In genomic region chr9:126613656-126614055, GRCh38 we compare ENCODE assay signal across 8 cellular contexts. TPM values are rescaled to one million over a fixed set of nuclear protein-coding genes. Genes with fewer than 3 reads are reported as not detected.
DNase-seq lines count a peak whose midpoint lies in the region; ATAC-seq, FAIRE-seq and TF ChIP-seq lines count a peak whose summit lies in the region.

Gene LMX1B (plus strand): TSS chr9:126613928. CDS start chr9:126614450, 522 bp downstream.

- H3K4me1 Mint-ChIP-seq in MCF 10A (ENCODE audit: insufficient read depth, unreplicated experiment) = peaks cover 6% of the 10 kb centered on the region

- no peaks in the 10 kb centered on the region for H3K36me3 ChIP-seq in BLaER1 treated with 17β-estradiol and CSF1 and Interleukin-3, amounts not matched to agents 10 nM and 100 nM
- no peaks in the 10 kb centered on the region for H3K36me3 ChIP-seq in HUES6 (ENCODE audit: control insufficient read depth, insufficient read depth, low read length)
- no peaks in the 10 kb centered on the region for H3K36me3 ChIP-seq in HepG2 (replicated peaks in 1 of 2; ENCODE audit: control insufficient read depth in 1 of 2, insufficient read depth in 2 of 2, low read length in 2 of 2)

- intact Hi-C loops in MCF 10A (cut with micrococcal nuclease) (loop anchor here (5.0 kb wide), 1 partner anchor 79 kb away; no protein-coding TSS in a partner anchor), HepG2 (cut with micrococcal nuclease; ENCODE audit: unreplicated experiment) (loop anchor here (5.0 kb wide), 2 partner anchors 49 to 169 kb away; no protein-coding TSS in a partner anchor)

- TF ChIP-seq CTCF in MCF 10A (IDR thresholded peaks at IDR 0.05; ENCODE audit: unreplicated experiment) (no peak), HepG2 (CRISPR knock-in tag; IDR thresholded peaks at IDR 0.05) (no peak)

- peak within 1 kb of the TSS; percentile 58 to 90 (median 69) for H3K4me2 ChIP-seq in BLaER1 treated with 17β-estradiol and CSF1 and Interleukin-3, amounts not matched to agents 10 nM and 100 nM
- H3K4me2 ChIP-seq in HepG2 (ENCODE audit: low read depth, low read length) = peak within 1 kb of the TSS; percentile 51

- BruUV-seq in MCF 10A (replicated peaks; lab: Mats Ljungman, UMichigan) (no TSS peak), HepG2 (replicated peaks; lab: Mats Ljungman, UMichigan) (no TSS peak)

- no peaks in the 10 kb centered on the region for H3K9me3 Mint-ChIP-seq in MCF 10A (ENCODE audit: unreplicated experiment)

- no peak within 1 kb of the TSS for H2AFZ ChIP-seq in HepG2 (ENCODE audit: low read length)

- H4K20me1 ChIP-seq in BLaER1 treated with 17β-estradiol and CSF1 and Interleukin-3, amounts not matched to agents 10 nM and 100 nM = peaks cover 0 to 92% (median 78%) of the 10 kb centered on the region in 11 experiments; a peak in 18 of 22 replicates
- peaks cover 5% of the 10 kb centered on the region; the same call in 1 of the 2 replicates for H4K20me1 ChIP-seq in HepG2 (ENCODE audit: insufficient read depth, low read length)

- peaks cover 14 to 37% (median 27%) of the 10 kb centered on the region in 10 experiments; a peak in 18 of 20 replicates for H3K4me1 ChIP-seq in BLaER1 treated with 17β-estradiol and CSF1 and Interleukin-3, amounts not matched to agents 10 nM and 100 nM
- peaks cover 60% of the 10 kb centered on the region for H3K4me1 ChIP-seq in HUES6 (ENCODE audit: control insufficient read depth, insufficient read depth, low read length)
- H3K4me1 ChIP-seq in HepG2 (ENCODE audit: insufficient read depth, low read length) = peaks cover 51% of the 10 kb centered on the region

- no peak within 1 kb of the TSS for H3K27ac Mint-ChIP-seq in MCF 10A (ENCODE audit: low read depth, unreplicated experiment)

- DNase-seq in MCF 10A (ENCODE audit: unreplicated experiment) = peak; percentile 56
- no peak for DNase-seq in HepG2 (ENCODE audit: low spot score)
- DNase-seq in stimulated activated CD4-positive, alpha-beta T cell treated with anti-CD3 and anti-CD28 coated beads, Interleukin-4, amount 100 ng/mL, for 4 hours = no peak
- DNase-seq in NAMALWA (ENCODE audit: low spot score) = no peak

- no peaks in the 10 kb centered on the region for H3K9me3 ChIP-seq in BLaER1 treated with 17β-estradiol and CSF1 and Interleukin-3, amounts not matched to agents 10 nM and 100 nM (replicated peaks in 1 of 11)
- H3K9me3 ChIP-seq in HUES6 (ENCODE audit: control insufficient read depth, insufficient read depth, low read depth, low read length) = no peaks in the 10 kb centered on the region
- no peaks in the 10 kb centered on the region for H3K9me3 ChIP-seq in HepG2 (ENCODE audit: low read length)

- H3K27me3 ChIP-seq in BLaER1 treated with 17β-estradiol and CSF1 and Interleukin-3, amounts not matched to agents 10 nM and 100 nM = peaks cover 99 to 100% (median 100%) of the 10 kb centered on the region in 11 experiments
- peaks cover 96% of the 10 kb centered on the region for H3K27me3 ChIP-seq in HUES6 (ENCODE audit: control insufficient read depth, insufficient read depth, low read length)
- H3K27me3 ChIP-seq in HepG2 (ENCODE audit: control insufficient read depth in 1 of 2, insufficient read depth in 2 of 2, low read length in 2 of 2) = peaks cover 39 to 89% of the 10 kb centered on the region in 2 experiments

- peaks cover 14% of the 10 kb centered on the region for H3K27me3 Mint-ChIP-seq in MCF 10A (ENCODE audit: insufficient read depth, unreplicated experiment)

- H3K4me3 ChIP-seq in BLaER1 treated with 17β-estradiol and CSF1 and Interleukin-3, amounts not matched to agents 10 nM and 100 nM = peak within 1 kb of the TSS; percentile 30 to 62 (median 48); a peak in 18 of 20 replicates
- H3K4me3 ChIP-seq in HUES6 (ENCODE audit: low read depth, low read length) (peak within 1 kb of the TSS; percentile 52), HepG2 (replicated peaks in 1 of 3; ENCODE audit: insufficient read depth in 1 of 3, low read depth in 2 of 3, low read length in 3 of 3) (peak within 1 kb of the TSS in 1 of 3 experiments; percentile 52; a peak in 4 of 6 replicates)

- in situ Hi-C loops in HepG2 (cut with HindIII; ENCODE audit: extremely low pct_ligation_motif_present, low pct_unique_long_range_greater_than_20kb) = loop anchor here (5.0 kb wide), 2 partner anchors 79 to 169 kb away; no protein-coding TSS in a partner anchor

- CTCF ChIA-PET in MCF 10A (lab: Yijun Ruan, JAX) (interaction anchor here (0.9 to 1.6 kb wide), 4 partner anchors 14 to 114 kb away, joined by 3 to 7 read pairs (median 4); no protein-coding TSS in a partner anchor), HepG2 (lab: Yijun Ruan, JAX; ENCODE audit: low intra/inter-chr PET ratio, low total read pairs) (no interaction called here)

- no peak for ATAC-seq in HepG2
- no peak for ATAC-seq in HG03135 (IDR thresholded peaks at IDR 0.05; ENCODE audit: unreplicated experiment)
- no peak for ATAC-seq in GM19397 (IDR thresholded peaks at IDR 0.05; ENCODE audit: unreplicated experiment)

- no peak within 1 kb of the TSS for H3K27ac ChIP-seq in BLaER1 treated with 17β-estradiol and CSF1 and Interleukin-3, amounts not matched to agents 10 nM and 100 nM
- H3K27ac ChIP-seq in HUES6 (ENCODE audit: low read depth, low read length) (no peak within 1 kb of the TSS), HepG2 (ENCODE audit: extremely low read length, insufficient read depth, low read length) (no peak within 1 kb of the TSS)

- H3K9ac ChIP-seq in BLaER1 treated with 17β-estradiol and CSF1 and Interleukin-3, amounts not matched to agents 10 nM and 100 nM = no peak within 1 kb of the TSS
- no peak within 1 kb of the TSS for H3K9ac ChIP-seq in HUES6 (ENCODE audit: low read length)
- H3K9ac ChIP-seq in HepG2 (ENCODE audit: insufficient read depth, low read depth, low read length) = no peak within 1 kb of the TSS

- TF ChIP-seq EP300 in HepG2 (IDR thresholded peaks at IDR 0.05; ENCODE audit: low read depth in 2 of 2, low read length in 2 of 2) (no peak), HepG2 (CRISPR knock-in tag; IDR thresholded peaks at IDR 0.05; ENCODE audit: borderline replicate concordance) (no peak)

- no peak for TF ChIP-seq RAD21 in HepG2 (CRISPR knock-in tag; IDR thresholded peaks at IDR 0.05)

- 27% methylated on average over 9 of the region's 59 CpGs for WGBS in HepG2 (ENCODE audit: low lambda C conversion rate)

- FAIRE-seq in HepG2 (lab: Jason Lieb, UNC) = no peak

- H3K79me2 ChIP-seq in HepG2 (ENCODE audit: insufficient read depth, low read length) = no peaks in the 10 kb centered on the region

- H3K4me3 Mint-ChIP-seq in MCF 10A (ENCODE audit: unreplicated experiment) = peak within 1 kb of the TSS; percentile 65

- POLR2A ChIA-PET in MCF 10A (lab: Yijun Ruan, JAX) = interaction anchor here (0.6 to 3.0 kb wide), 4 partner anchors 18 to 188 kb away, joined by 3 to 14 read pairs (median 8); no protein-coding TSS in a partner anchor
- POLR2A ChIA-PET in HepG2 (lab: Yijun Ruan, JAX) = no interaction called here

- no peaks in the 10 kb centered on the region for H3K36me3 Mint-ChIP-seq in MCF 10A (ENCODE audit: insufficient read depth, unreplicated experiment)

- no peak for TF ChIP-seq POLR2A in HepG2 (IDR thresholded peaks at IDR 0.05; ENCODE audit: insufficient read depth in 1 of 2, low read depth in 2 of 2, low read length in 2 of 2)

TF ChIP-seq in HepG2, 621 proteins besides CTCF, POLR2A, EP300 and RAD21 (continues in another document):
- TF ChIP-seq ZNF503 (CRISPR knock-in tag; IDR thresholded peaks at IDR 0.05) (no peak), ZNF543 (CRISPR knock-in tag; IDR thresholded peaks at IDR 0.05) (no peak), HNRNPK (IDR thresholded peaks at IDR 0.05; ENCODE audit: low read depth, low read length, poor library complexity, severe bottlenecking) (no peak)

RNA-seq across cellular contexts. Expression of gene LMX1B, which starts in this region (rescaled TPM):
- total RNA-seq in MCF 10A (2022) (3.4 and 3.9 TPM in 2 replicates), HepG2 (2016; rRNA removed; fragmentation: Illumina TruSeq; extraction: Trizol) (not detected in 2 replicates)
- total RNA-seq in HepG2 (2016; cell fraction: cytosol; rRNA removed; fragmentation: Illumina TruSeq; extraction: Trizol; ENCODE audit: low read depth) = not detected in 2 replicates
- total RNA-seq in HepG2 (2016; cell fraction: insoluble cytoplasmic fraction; rRNA removed; fragmentation: Illumina TruSeq; extraction: Trizol) = not detected in 2 replicates
- not detected in 2 replicates for total RNA-seq in HepG2 (2016; cell fraction: membrane; rRNA removed; fragmentation: Illumina TruSeq; extraction: Trizol)
- total RNA-seq in HepG2 (2016; cell fraction: nucleus; rRNA removed; fragmentation: Illumina TruSeq; extraction: Trizol) = not detected in 2 replicates
- not detected in 2 replicates for polyA plus RNA-seq in HepG2 (2011; rRNA removed)
- 0.04 TPM in 1 of 2 replicates, not detected in the other for polyA plus RNA-seq in HepG2 (2011; cell fraction: cytosol; rRNA removed)
- polyA plus RNA-seq in HepG2 (2011; cell fraction: nucleus; rRNA removed) = 0.03 TPM in 1 of 2 replicates, not detected in the other
- polyA plus RNA-seq in HepG2 (2012) = not detected in 2 replicates
- not detected in 2 replicates for polyA plus RNA-seq in HepG2 (2016; cell fraction: cytosol; fragmentation: Illumina TruSeq; extraction: Trizol; ENCODE audit: low read depth)
- 0.03 TPM in 1 of 2 replicates, not detected in the other for polyA plus RNA-seq in HepG2 (2016; cell fraction: insoluble cytoplasmic fraction; fragmentation: Illumina TruSeq; extraction: Trizol; ENCODE audit: low read depth)
- 0.16 TPM in 1 of 2 replicates, not detected in the other for polyA plus RNA-seq in HepG2 (2016; cell fraction: membrane; fragmentation: Illumina TruSeq; extraction: Trizol; ENCODE audit: low read depth)
- not detected in 2 replicates for polyA plus RNA-seq in HepG2 (2016; cell fraction: nucleus; fragmentation: Illumina TruSeq; extraction: Trizol; ENCODE audit: insufficient read depth, low read depth)
- 0.06 TPM in 1 of 2 replicates, not detected in the other for polyA minus RNA-seq in HepG2 (2011; rRNA and poly(A)+ RNA removed; ENCODE audit: low replicate concordance)
- polyA minus RNA-seq in HepG2 (2011; cell fraction: cytosol; rRNA and poly(A)+ RNA removed) = not detected in 2 replicates
- polyA minus RNA-seq in HepG2 (2011; cell fraction: nucleus; rRNA and poly(A)+ RNA removed) = not detected in 2 replicates
